8 cellular contexts compared by ENCODE assay signal in genomic region chr10:115092555-115093285, GRCh38. TPM values are rescaled to one million over a fixed set of nuclear protein-coding genes. Genes with fewer than 3 reads are reported as not detected.
DNase-seq lines count a peak whose midpoint lies in the region; ATAC-seq and TF ChIP-seq lines count a peak whose summit lies in the region.

No MANE protein-coding gene starts in this region.

- peaks cover 14% of the 10 kb centered on the region for H3K4me1 Mint-ChIP-seq in CD8-positive, alpha-beta T cell (ENCODE audit: low read depth)

- peak in 2 of 7 experiments; percentile 13 to 27 for DNase-seq in CD8-positive, alpha-beta T cell
- DNase-seq in GM19240 (ENCODE audit: insufficient read length, low spot score), result peak; percentile 27
- no peak for DNase-seq in RWPE2 (ENCODE audit: low spot score)
- DNase-seq in breast epithelium (ENCODE audit: low spot score in 2 of 2), result no peak
- DNase-seq in iris pigment epithelial cell (ENCODE audit: low read depth), result peak; percentile 47
- DNase-seq in stimulated activated CD4-positive, alpha-beta T cell treated with anti-CD3 and anti-CD28 coated beads, Interleukin-2, amount 100 ng/mL, for 24 hours, result peak; percentile 18 to 25
- DNase-seq in NCI-H226, result no peak

- CTCF ChIA-PET in CD8-positive, alpha-beta T cell (lab: Charles Lee), result no interaction called here

- peak overlapping the region; percentile 82 for H3K4me3 Mint-ChIP-seq in CD8-positive, alpha-beta T cell

- peak; percentile 87 for ATAC-seq in CD8-positive, alpha-beta T cell
- ATAC-seq in HG03175 (IDR thresholded peaks at IDR 0.05; ENCODE audit: unreplicated experiment), result peak; percentile 67
- ATAC-seq in RWPE2 (ENCODE audit: low read depth), result peak; percentile 30; the same call in 2 of the 3 replicates

- no peaks in the 10 kb centered on the region for H3K9me3 ChIP-seq in CD8-positive, alpha-beta T cell (ENCODE audit: low read length)
- H3K9me3 ChIP-seq in RWPE2 (ENCODE audit: severe bottlenecking) (no peaks in the 10 kb centered on the region), breast epithelium (no peaks in the 10 kb centered on the region)

- no peak for TF ChIP-seq CTCF in CD8-positive, alpha-beta T cell (IDR thresholded peaks at IDR 0.05)
- TF ChIP-seq CTCF in RWPE2 (IDR thresholded peaks at IDR 0.05; ENCODE audit: poor library complexity, severe bottlenecking) (no peak), breast epithelium (IDR thresholded peaks at IDR 0.05) (no peak)

- no peak overlapping the region for H3K27ac Mint-ChIP-seq in CD8-positive, alpha-beta T cell

- no peak for TF ChIP-seq POLR2A in breast epithelium (IDR thresholded peaks at IDR 0.05)

- H3K4me1 ChIP-seq in CD8-positive, alpha-beta T cell (ENCODE audit: insufficient read depth, low read length), result no peaks in the 10 kb centered on the region
- H3K4me1 ChIP-seq in RWPE2 (ENCODE audit: insufficient read depth, poor library complexity, severe bottlenecking) (no peaks in the 10 kb centered on the region), breast epithelium (no peaks in the 10 kb centered on the region)

- H3K4me3 ChIP-seq in CD8-positive, alpha-beta T cell (ENCODE audit: low read depth, low read length), result peak overlapping the region; percentile 46
- H3K4me3 ChIP-seq in RWPE2 (ENCODE audit: severe bottlenecking) (peak overlapping the region; percentile 47), breast epithelium (peak overlapping the region; percentile 58 to 85 (median 65))

- H3K9me3 Mint-ChIP-seq in CD8-positive, alpha-beta T cell, result peaks cover 2% of the 10 kb centered on the region

- no peak overlapping the region for H3K27ac ChIP-seq in CD8-positive, alpha-beta T cell (ENCODE audit: low read depth, low read length)
- H3K27ac ChIP-seq in RWPE2 (ENCODE audit: poor library complexity, severe bottlenecking), result no peak overlapping the region
- H3K27ac ChIP-seq in breast epithelium, result no peak overlapping the region

- intact Hi-C loops in CD8-positive, alpha-beta T cell (cut with DNase I, micrococcal nuclease), result no loop called here
- intact Hi-C loops in breast epithelium (cut with DNase I; ENCODE audit: low total_unique reads), result no loop called here

- peaks cover 50% of the 10 kb centered on the region for H3K27me3 Mint-ChIP-seq in CD8-positive, alpha-beta T cell (ENCODE audit: low read depth)

- peaks cover 20% of the 10 kb centered on the region for H3K27me3 ChIP-seq in CD8-positive, alpha-beta T cell (ENCODE audit: insufficient read depth, low read length)
- H3K27me3 ChIP-seq in RWPE2 (ENCODE audit: insufficient read depth, poor library complexity, severe bottlenecking), result peaks cover 73% of the 10 kb centered on the region
- peaks cover 0 to 6% of the 10 kb centered on the region in 2 donors for H3K27me3 ChIP-seq in breast epithelium

- H3K36me3 ChIP-seq in CD8-positive, alpha-beta T cell (ENCODE audit: insufficient read depth, low read length), result no peaks in the 10 kb centered on the region
- H3K36me3 ChIP-seq in RWPE2 (ENCODE audit: low read depth) (no peaks in the 10 kb centered on the region), breast epithelium (no peaks in the 10 kb centered on the region)

- no peaks in the 10 kb centered on the region for H3K36me3 Mint-ChIP-seq in CD8-positive, alpha-beta T cell

- POLR2A ChIA-PET in CD8-positive, alpha-beta T cell (lab: Charles Lee), result no interaction called here

RNA-seq across cellular contexts. Expression of gene ATRNL1, which starts 0.4 kb away (rescaled TPM):
- total RNA-seq in CD8-positive, alpha-beta T cell, result not detected
- 10 to 100 TPM in 1 of 3 donors, 1 to 10 TPM in 1, under 1 TPM in 1; 0.16 to 11.4 (median 2.9) TPM for total RNA-seq in breast epithelium

Comparison
In these comparisons a context has a peak if more than half of its experiments do, and no peak if none do; other contexts are left out.
1. ATAC-seq: peak in every context shown above with its lines; median percentile 87 in CD8-positive, alpha-beta T cell; 67 in HG03175; 30 in RWPE2.
2. DNase-seq: peak in GM19240 (single experiment), iris pigment epithelial cell (single experiment) and stimulated activated CD4-positive, alpha-beta T cell treated with anti-CD3 and anti-CD28 coated beads, Interleukin-2, amount 100 ng/mL, for 24 hours (2 of 2); none in RWPE2 (single experiment), breast epithelium (0 of 2) and NCI-H226 (single experiment).
3. Peak in every context shown above with its lines, with median percentiles within 50 percentile points of each other: H3K4me3 ChIP-seq.